In genomic region chr2:55054076-55054475, GRCh38 we compare ENCODE assay signal across 19 cellular contexts. TPM values are rescaled to one million over a fixed set of nuclear protein-coding genes. Genes with fewer than 3 reads are reported as not detected.
DNase-seq lines count a peak whose midpoint lies in the region; ATAC-seq, FAIRE-seq and TF ChIP-seq lines count a peak whose summit lies in the region.
"Had no signal": no experiment of that assay in that cellular context is flagged by ENCODE, and none has a peak within 500 bp of the region (broad histone marks: within the 10 kb centered on the region; RNA-seq: fewer than 3 reads in every experiment).

No MANE protein-coding gene starts in this region.

- H3K9ac ChIP-seq in OCI-LY1 (ENCODE audit: low read length) (peak overlapping the region; percentile 34; the same call in 1 of the 2 replicates), GM12878 (ENCODE audit: control insufficient read depth, insufficient read depth, low read length) (no peak overlapping the region)

- no peaks in the 10 kb centered on the region for H3K27me3 Mint-ChIP-seq in CD4-positive, CD25-positive, alpha-beta regulatory T cell
- no peaks in the 10 kb centered on the region for H3K27me3 Mint-ChIP-seq in chondrocyte (ENCODE audit: low read depth)

- H3K36me3 ChIP-seq in CD4-positive, CD25-positive, alpha-beta regulatory T cell (ENCODE audit: control insufficient read depth, insufficient read depth, low read length): no peaks in the 10 kb centered on the region
- no peaks in the 10 kb centered on the region for H3K36me3 ChIP-seq in GM06990 (ENCODE audit: control insufficient read depth, insufficient read depth, low read length)
- H3K36me3 ChIP-seq in OCI-LY1 (ENCODE audit: insufficient read depth, low read length): no peaks in the 10 kb centered on the region
- no peaks in the 10 kb centered on the region for H3K36me3 ChIP-seq in GM12878 (ENCODE audit: control insufficient read depth in 2 of 2, insufficient read depth in 2 of 2, low read length in 1 of 2)
- H3K36me3 ChIP-seq: heart left ventricle, pancreas, sigmoid colon had no signal

- intact Hi-C loops in GM12878 (cut with micrococcal nuclease; ENCODE audit: unreplicated experiment): loop anchor here (5.0 kb wide), 2 partner anchors 113 to 178 kb away; partner anchors contain the start of genes CLHC1 and RPS27A

- peak overlapping the region; percentile 70 for H3K4me2 ChIP-seq in OCI-LY1 (ENCODE audit: low read length)
- H3K4me2 ChIP-seq in GM12878 (ENCODE audit: control insufficient read depth, insufficient read depth): peak overlapping the region; percentile 73

- no peaks in the 10 kb centered on the region for H3K9me3 Mint-ChIP-seq in CD4-positive, CD25-positive, alpha-beta regulatory T cell
- no peaks in the 10 kb centered on the region for H3K9me3 Mint-ChIP-seq in chondrocyte (ENCODE audit: low read depth)

- peak overlapping the region; percentile 60 for H3K27ac ChIP-seq in CD4-positive, CD25-positive, alpha-beta regulatory T cell (ENCODE audit: insufficient read depth, low read length, poor library complexity, severe bottlenecking)
- H3K27ac ChIP-seq in OCI-LY1 (ENCODE audit: low read depth, low read length, poor library complexity, severe bottlenecking): peak overlapping the region; percentile 81
- H3K27ac ChIP-seq in GM12878 (ENCODE audit: control insufficient read depth, insufficient read depth): peak overlapping the region; percentile 27
- H3K27ac ChIP-seq: heart left ventricle, pancreas, sigmoid colon had no signal

- H3K27ac Mint-ChIP-seq in CD4-positive, CD25-positive, alpha-beta regulatory T cell: peak overlapping the region; percentile 87 to 94 (median 90)
- no peak overlapping the region for H3K27ac Mint-ChIP-seq in chondrocyte (ENCODE audit: unreplicated experiment)

- peak overlapping the region in 3 of 4 donors; percentile 41 to 77 (median 62) for H3K4me3 Mint-ChIP-seq in CD4-positive, CD25-positive, alpha-beta regulatory T cell
- H3K4me3 Mint-ChIP-seq in chondrocyte (ENCODE audit: unreplicated experiment): no peak overlapping the region

- H4K20me1 ChIP-seq in OCI-LY1 (ENCODE audit: insufficient read depth, low read length) (no peaks in the 10 kb centered on the region), GM12878 (ENCODE audit: control insufficient read depth, insufficient read depth) (no peaks in the 10 kb centered on the region)

- no peak for TF ChIP-seq RAD21 in GM12878 (IDR thresholded peaks at IDR 0.05; ENCODE audit: insufficient read depth, low read depth, low read length)

- H2AFZ ChIP-seq in OCI-LY1 (ENCODE audit: low read length) (no peak overlapping the region), GM12878 (ENCODE audit: control insufficient read depth, low read depth, low read length) (no peak overlapping the region)

- SMC1A ChIA-PET in GM12878 (lab: Charles Lee; ENCODE audit: uncharacterized antibody, unreplicated experiment): interaction anchor here (0.6 to 7.5 kb wide), 10 partner anchors 13 to 154 kb away, joined by 3 to 98 read pairs (median 4); no protein-coding TSS in a partner anchor

- H3K9me3 ChIP-seq in CD4-positive, CD25-positive, alpha-beta regulatory T cell (ENCODE audit: control insufficient read depth in 2 of 2, low read length in 2 of 2): no peaks in the 10 kb centered on the region
- H3K9me3 ChIP-seq in OCI-LY1 (ENCODE audit: low read length) (no peaks in the 10 kb centered on the region), GM12878 (replicated peaks; ENCODE audit: control insufficient read depth, insufficient read depth, low read length) (no peaks in the 10 kb centered on the region)
- H3K9me3 ChIP-seq: heart left ventricle, pancreas, sigmoid colon had no signal

- peak overlapping the region; percentile 51 for H3K4me3 ChIP-seq in CD4-positive, CD25-positive, alpha-beta regulatory T cell (ENCODE audit: low read depth, low read length)
- H3K4me3 ChIP-seq in GM06990 (replicated peaks; ENCODE audit: low read depth, low read length): peak overlapping the region; percentile 41
- H3K4me3 ChIP-seq in OCI-LY1 (ENCODE audit: low read depth, low read length, poor library complexity, severe bottlenecking): peak overlapping the region; percentile 43
- H3K4me3 ChIP-seq in GM12878: no peak overlapping the region
- H3K4me3 ChIP-seq: heart left ventricle, pancreas, sigmoid colon had no signal

- no peak for ATAC-seq in CD4-positive, CD25-positive, alpha-beta regulatory T cell (ENCODE audit: low read depth in 2 of 2)
- no peak for ATAC-seq in GM12878
- ATAC-seq: heart left ventricle, pancreas, Right ventricle myocardium inferior had no signal

- peak; percentile 56 for FAIRE-seq in GM12878 (lab: Jason Lieb, UNC)
- FAIRE-seq: endometrium, pancreas had no signal

- peaks cover 25 to 39% (median 26%) of the 10 kb centered on the region in 4 donors for H3K4me1 Mint-ChIP-seq in CD4-positive, CD25-positive, alpha-beta regulatory T cell
- H3K4me1 Mint-ChIP-seq in chondrocyte (ENCODE audit: low read depth): peaks cover 28% of the 10 kb centered on the region

- in situ Hi-C loops in GM12878 (cut with MboI): no loop called here
- in situ Hi-C loops in G401 (cut with HindIII; ENCODE audit: low sequenced_read_pairs): no loop called here

- H3K36me3 Mint-ChIP-seq in CD4-positive, CD25-positive, alpha-beta regulatory T cell: no peaks in the 10 kb centered on the region
- H3K36me3 Mint-ChIP-seq in chondrocyte (ENCODE audit: low read depth): peaks cover 3% of the 10 kb centered on the region

- BruUV-seq in GM12878 (replicated peaks; lab: Mats Ljungman, UMichigan): no TSS peak

- H3K9me2 ChIP-seq in OCI-LY1 (ENCODE audit: low read depth, low read length): no peaks in the 10 kb centered on the region

- no peak for TF ChIP-seq EP300 in GM12878 (IDR thresholded peaks at IDR 0.05; ENCODE audit: borderline replicate concordance in 1 of 2, control insufficient read depth in 1 of 2, low read depth in 2 of 2, low read length in 2 of 2)

- H3K79me2 ChIP-seq in OCI-LY1 (ENCODE audit: insufficient read depth, low read length): no peaks in the 10 kb centered on the region
- H3K79me2 ChIP-seq in GM12878 (ENCODE audit: control insufficient read depth, insufficient read depth, low read length): peaks cover 17% of the 10 kb centered on the region

- POLR2A ChIA-PET in GM12878 (lab: Charles Lee): interaction anchor here (0.5 to 0.7 kb wide), 5 partner anchors 13 to 276 kb away, joined by 3 to 5 read pairs (median 3); no protein-coding TSS in a partner anchor

- H3F3A ChIP-seq in OCI-LY1 (ENCODE audit: insufficient read depth, low read length): 0 out of 2 replicates have a peak, but pooled peaks cover 5% of the 10 kb centered on the region

- 39% methylated on average over 2 of the region's 2 CpGs for WGBS in GM12878 (ENCODE audit: insufficient coverage, insufficient replicate concordance, low lambda C conversion rate, missing lambda C conversion rate)

- CTCF ChIA-PET in GM12878 (lab: Yijun Ruan, JAX): interaction anchor here (1.0 to 7.5 kb wide), 3 partner anchors 43 to 115 kb away, joined by 3 to 146 read pairs (median 5); no protein-coding TSS in a partner anchor

- peak in 2 of 3 donors; percentile 33 to 64 for DNase-seq in CD4-positive, CD25-positive, alpha-beta regulatory T cell
- DNase-seq in GM06990 (ENCODE audit: extremely low read depth, insufficient read length): peak; percentile 36
- no peak for DNase-seq in GM12878 (ENCODE audit: low read depth, low spot score)
- DNase-seq in chondrocyte (ENCODE audit: low spot score): no peak
- no peak for DNase-seq in G401 (ENCODE audit: low spot score)
- no peak for DNase-seq in NK-92 treated with Interleukin-12 subunit alpha and Interleukin-12 subunit beta, amount 100 ng/mL, for 24 hours (lab: John Stamatoyannopoulos, UW)
- no peak for DNase-seq in stimulated activated CD4-positive, alpha-beta T cell treated with anti-CD3 and anti-CD28 coated beads, Interleukin-15, amount 100 ng/mL, for 24 hours
- DNase-seq: activated CD4-positive, CD25-positive, alpha-beta regulatory T cell; Calu3; GDM1; GOT3; heart left ventricle; NCI-H1436 treated with DMSO at 0.1 percent for 48 hours; pancreas; sigmoid colon; substantia nigra had no signal

- peaks cover 41% of the 10 kb centered on the region for H3K4me1 ChIP-seq in CD4-positive, CD25-positive, alpha-beta regulatory T cell (ENCODE audit: control insufficient read depth, insufficient read depth, low read length, poor library complexity, severe bottlenecking)
- H3K4me1 ChIP-seq in OCI-LY1 (ENCODE audit: insufficient read depth, low read length, severe bottlenecking) (peaks cover 43% of the 10 kb centered on the region), GM12878 (ENCODE audit: control insufficient read depth, insufficient read depth, low read length) (peaks cover 10% of the 10 kb centered on the region; the same call in 1 of the 2 replicates)

- no peaks in the 10 kb centered on the region for H3K27me3 ChIP-seq in CD4-positive, CD25-positive, alpha-beta regulatory T cell (ENCODE audit: control insufficient read depth, insufficient read depth, low read length)
- H3K27me3 ChIP-seq in GM06990 (replicated peaks; ENCODE audit: control insufficient read depth, insufficient read depth, low read length) (no peaks in the 10 kb centered on the region), OCI-LY1 (ENCODE audit: insufficient read depth, low read length) (no peaks in the 10 kb centered on the region), GM12878 (replicated peaks in 1 of 2; ENCODE audit: control insufficient read depth in 2 of 2, insufficient read depth in 2 of 2, low read length in 1 of 2) (no peaks in the 10 kb centered on the region)
- H3K27me3 ChIP-seq: heart left ventricle, pancreas, sigmoid colon had no signal

- TF ChIP-seq CTCF in GM06990 (IDR thresholded peaks at IDR 0.05; ENCODE audit: insufficient read depth, low read length, poor library complexity, severe bottlenecking) (no peak), OCI-LY1 (IDR thresholded peaks at IDR 0.05; ENCODE audit: low read length) (no peak), GM12878 (IDR thresholded peaks at IDR 0.05 in 2 of 3, conservative IDR thresholded peaks at IDR 0.05 in 1 of 3; ENCODE audit: control insufficient read depth in 2 of 3, extremely low read depth in 1 of 3, insufficient read depth in 1 of 3, low read depth in 3 of 3, low read length in 3 of 3) (no peak), chondrocyte (IDR thresholded peaks at IDR 0.05) (no peak)

- no peak for TF ChIP-seq POLR2A in GM12878 (IDR thresholded peaks at IDR 0.05; ENCODE audit: low read depth, low read length)

- RAD21 ChIA-PET in GM12878 (lab: Charles Lee; ENCODE audit: unreplicated experiment): interaction anchor here (0.8 to 1.6 kb wide), 5 partner anchors 41 to 154 kb away, joined by 3 to 6 read pairs (median 4); no protein-coding TSS in a partner anchor

RNA-seq across cellular contexts. Expression of gene RTN4, which starts 3.8 kb away (rescaled TPM):
- total RNA-seq in CD4-positive, CD25-positive, alpha-beta regulatory T cell: 84.2 TPM
- 100 to 1,000 TPM in 3 of 4 donors, 10 to 100 TPM in 1; 98.0 to 151 (median 111) TPM for polyA plus RNA-seq in CD4-positive, CD25-positive, alpha-beta regulatory T cell
- 114 and 117 TPM in 2 replicates for total RNA-seq in GM12878 (2013; cell fraction: nucleolus; rRNA removed)
- 55.5 and 56.0 TPM in 2 replicates for total RNA-seq in GM12878 (2014; rRNA removed)
- 65.5 and 69.7 TPM in 2 replicates for total RNA-seq in GM12878 (2014; rRNA removed; fragmentation: Illumina TruSeq; extraction: Trizol)
- 133 TPM in 2 replicates for total RNA-seq in GM12878 (2021)
- polyA plus RNA-seq in GM12878 (2011; ENCODE audit: low read depth): 56.1 TPM
- polyA plus RNA-seq in GM12878 (2011; rRNA removed): 94.3 and 135 TPM in 2 replicates
- polyA plus RNA-seq in GM12878 (2011; cell fraction: cytosol; rRNA removed): 31.6 and 46.1 TPM in 2 replicates
- 43.0 and 55.6 TPM in 2 replicates for polyA plus RNA-seq in GM12878 (2011; cell fraction: nucleus; rRNA removed)
- polyA plus RNA-seq in GM12878 (2012): 94.6 and 95.7 TPM in 2 replicates
- 130 and 166 TPM in 2 replicates for polyA plus RNA-seq in GM12878 (2014; fragmentation: Illumina TruSeq; extraction: Trizol)
- polyA plus RNA-seq in GM12878 (2014; fragmentation: Nextera tagmentation; extraction: Ambion mirVana): 100 to 1,000 TPM in 1 of 2 experiments, 10 to 100 TPM in 1; 68.0 to 112 TPM
- polyA plus RNA-seq in GM12878 (2014; rRNA removed): 71.2 and 72.6 TPM in 2 replicates
- polyA plus RNA-seq in GM12878 (2016; fragmentation: Nextera tagmentation; extraction: Ambion mirVana): 10 to 100 TPM; 78.4 to 88.1 TPM
- polyA minus RNA-seq in GM12878 (2011; rRNA and poly(A)+ RNA removed): 50.2 and 64.6 TPM in 2 replicates
- polyA minus RNA-seq in GM12878 (2011; cell fraction: cytosol; rRNA and poly(A)+ RNA removed): 23.1 and 32.0 TPM in 2 replicates
- 25.6 and 43.1 TPM in 2 replicates for polyA minus RNA-seq in GM12878 (2011; cell fraction: nucleus; rRNA and poly(A)+ RNA removed)
- 560 to 819 TPM (median 766 TPM) in 3 replicates for total RNA-seq in chondrocyte
- 80.7 and 110 TPM in 2 replicates for total RNA-seq in G401 (2014; rRNA removed; shearing (Covaris generic))

Comparison
In these comparisons a context has a peak if more than half of its experiments do, and no peak if none do; other contexts are left out.
1. DNase-seq: peak in CD4-positive, CD25-positive, alpha-beta regulatory T cell (2 of 3) and GM06990 (single experiment); none in GM12878 (single experiment), chondrocyte (single experiment), G401 (single experiment), NK-92 treated with Interleukin-12 subunit alpha and Interleukin-12 subunit beta, amount 100 ng/mL, for 24 hours (single experiment) and stimulated activated CD4-positive, alpha-beta T cell treated with anti-CD3 and anti-CD28 coated beads, Interleukin-15, amount 100 ng/mL, for 24 hours (single experiment).
2. H3K27ac ChIP-seq: peak in every context shown above with its lines; median percentile 81 in OCI-LY1; 60 in CD4-positive, CD25-positive, alpha-beta regulatory T cell; 27 in GM12878.